In genomic region chr10:84294766-84295447, GRCh38 we compare ENCODE assay signal across 1 cellular context.
TF ChIP-seq lines count a peak whose summit lies in the region.

No MANE protein-coding gene starts in this region.

TF ChIP-seq in GM23338, 12 proteins besides CTCF, POLR2A, EP300 and RAD21 (continued from another document):
- TF ChIP-seq ZNF462 (CRISPR knock-in tag; IDR thresholded peaks at IDR 0.05) (no peak), JUNB (IDR thresholded peaks at IDR 0.05; ENCODE audit: unreplicated experiment) (no peak), EZH2phosphoT487 (IDR thresholded peaks at IDR 0.05; ENCODE audit: unreplicated experiment) (no peak), ETS1 (IDR thresholded peaks at IDR 0.05) (no peak), NANOG (IDR thresholded peaks at IDR 0.05; ENCODE audit: borderline replicate concordance) (no peak), STAT1 (IDR thresholded peaks at IDR 0.05; ENCODE audit: unreplicated experiment) (no peak), CREB1 (CRISPR knock-in tag; IDR thresholded peaks at IDR 0.05; ENCODE audit: low read depth) (no peak), POLR2AphosphoS5 (IDR thresholded peaks at IDR 0.05; ENCODE audit: low read depth) (no peak), REST (IDR thresholded peaks at IDR 0.05; ENCODE audit: unreplicated experiment) (no peak), ZNF331 (CRISPR knock-in tag; IDR thresholded peaks at IDR 0.05; ENCODE audit: low read depth) (no peak)
TF ChIP-seq in GM23338: peak in this region for 0.
